ENCODE assay signal across 34 cellular contexts in genomic region chr18:37691162-37691561, GRCh38.
"Had no signal": no experiment of that assay in that cellular context is flagged by ENCODE, and none has a peak within 500 bp of the region (broad histone marks: within the 10 kb centered on the region; RNA-seq: fewer than 3 reads in every experiment).

No MANE protein-coding gene starts in this region.

- H3K9me3 ChIP-seq: MG63 had no signal

- H3K27me3 ChIP-seq: MG63 had no signal

- H3K9ac ChIP-seq: KMS-11 had no signal

- H3K4me2 ChIP-seq: KMS-11 had no signal

- H3K4me3 ChIP-seq: MG63 had no signal

- H3K36me3 ChIP-seq: MG63 had no signal

- H3K27ac ChIP-seq: KMS-11 had no signal

- DNase-seq: Karpas-422, Kasumi-1, MG63, MM.1S, MV-4-11, NCI-H1048, NCI-H1092, NCI-H1092 treated with DMSO at 0.1 percent for 48 hours, NCI-H1105, NCI-H1105 treated with DMSO at 0.1 percent for 48 hours, NCI-H1417, NCI-H1417 treated with DMSO at 0.1 percent for 48 hours, NCI-H1436, NCI-H1436 treated with DMSO at 0.1 percent for 48 hours, NCI-H146, NCI-H1694, NCI-H1694 treated with DMSO at 0.1 percent for 48 hours, NCI-H187, NCI-H187 treated with DMSO at 0.1 percent for 48 hours, NCI-H1930, NCI-H2029, NCI-H2029 treated with DMSO at 0.1 percent for 48 hours, NCI-H2081, NCI-H2081 treated with DMSO at 0.1 percent for 48 hours, NCI-H2107, NCI-H2171, NCI-H2171 treated with DMSO at 0.1 percent for 48 hours, NCI-H2227 treated with DMSO at 0.1 percent for 48 hours, NCI-H226, NCI-H345, NCI-H446, NCI-H446 treated with DMSO at 0.1 percent for 48 hours, NCI-H510A had no signal
